In the genomic region with DNA sequence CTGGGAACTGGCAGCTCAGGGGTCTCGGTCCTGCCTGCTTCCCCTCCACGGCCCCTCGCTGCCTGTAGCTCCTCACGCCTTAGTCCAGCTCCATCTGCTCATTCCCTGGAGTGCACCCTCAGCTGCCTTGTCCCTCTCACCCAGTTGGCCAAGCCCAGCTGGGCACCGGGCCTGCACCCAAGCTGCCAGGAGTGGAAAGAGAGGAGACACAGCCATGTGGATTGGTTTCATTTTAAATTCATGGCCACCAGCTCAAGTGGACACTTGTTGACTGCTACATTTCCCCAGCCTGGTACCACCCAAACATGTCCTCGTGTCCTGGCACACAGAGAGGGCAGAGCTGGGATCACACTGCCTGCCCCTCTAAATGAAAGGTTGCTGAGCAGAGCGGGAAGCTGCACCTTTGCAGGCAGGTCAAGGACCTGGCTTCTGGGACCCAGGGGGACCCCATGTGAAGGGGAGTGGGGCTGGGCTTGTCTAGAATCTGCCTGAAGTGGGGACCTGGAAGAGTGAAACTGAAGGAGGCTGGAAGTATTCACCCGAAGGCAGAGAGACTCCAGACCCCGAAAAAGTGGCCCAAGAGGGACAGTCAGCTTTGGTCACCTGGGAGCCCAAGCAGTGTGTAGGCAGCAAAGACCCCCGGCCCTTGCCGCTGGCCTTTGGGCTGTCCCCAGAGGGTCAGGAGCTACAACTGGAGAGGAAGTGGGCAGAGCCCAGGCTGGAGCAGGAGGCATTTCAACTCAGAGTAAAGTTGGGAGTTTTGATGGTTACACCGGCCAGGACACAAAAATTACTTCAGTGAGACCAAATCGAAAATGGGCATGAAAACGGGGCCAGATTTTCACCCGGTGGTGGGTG, we compare ENCODE assay signal across 14 cellular contexts. TPM values are rescaled to one million over a fixed set of nuclear protein-coding genes. Genes with fewer than 3 reads are reported as not detected.
DNase-seq lines count a peak whose midpoint lies in the region; ATAC-seq and TF ChIP-seq lines count a peak whose summit lies in the region.
"Had no signal": no experiment of that assay in that cellular context is flagged by ENCODE, and none has a peak within 500 bp of the region (broad histone marks: within the 10 kb centered on the region; RNA-seq: fewer than 3 reads in every experiment).

No MANE protein-coding gene starts in this region.

- H2AFZ ChIP-seq in neural cell (ENCODE audit: low read depth, low read length), result no peak overlapping the region

- POLR2A ChIA-PET in RWPE1 (lab: Yijun Ruan, JAX; ENCODE audit: low non-redundant PET), result no interaction called here
- POLR2A ChIA-PET in CD8-positive, alpha-beta memory T cell (lab: Charles Lee), result no interaction called here

- ATAC-seq in Right ventricle myocardium superior (ENCODE audit: poor library complexity) (peak; percentile 82), HG03025 (IDR thresholded peaks at IDR 0.05; ENCODE audit: low FRiP score, unreplicated experiment) (no peak), HG02678 (IDR thresholded peaks at IDR 0.05; ENCODE audit: unreplicated experiment) (no peak)
- ATAC-seq: GM12878 had no signal

- H3K9me3 Mint-ChIP-seq in CD8-positive, alpha-beta memory T cell, result no peaks in the 10 kb centered on the region
- H3K9me3 Mint-ChIP-seq: activated B cell treated with CpG ODN at 0.5 μM for 24 hours, memory B cell had no signal

- no peaks in the 10 kb centered on the region for H3K9me2 ChIP-seq in neural cell (ENCODE audit: insufficient read depth, low read length)

- H3K27ac ChIP-seq in RWPE1 (peak overlapping the region; percentile 56; the same call in 1 of the 2 replicates), neural cell (ENCODE audit: low read length) (no peak overlapping the region), thyroid gland (peak overlapping the region; percentile 84 to 92 (median 90))
- no peak overlapping the region for H3K27ac ChIP-seq in CD8-positive, alpha-beta memory T cell (ENCODE audit: low read depth, low read length)
- H3K27ac ChIP-seq: SJSA1 had no signal

- 46% methylated on average over 15 of the region's 15 CpGs for WGBS in thyroid gland, 2 donors

- CTCF ChIA-PET in RWPE1 (lab: Yijun Ruan, JAX), result interaction anchor here (0.6 to 2.4 kb wide), 2 partner anchors 26 to 113 kb away, joined by 4 to 12 read pairs; no protein-coding TSS in a partner anchor
- CTCF ChIA-PET in CD8-positive, alpha-beta memory T cell (lab: Charles Lee), result no interaction called here

- H3K36me3 ChIP-seq in neural cell (ENCODE audit: insufficient read depth, low read length), result no peaks in the 10 kb centered on the region
- no peaks in the 10 kb centered on the region for H3K36me3 ChIP-seq in thyroid gland
- no peaks in the 10 kb centered on the region for H3K36me3 ChIP-seq in CD8-positive, alpha-beta memory T cell (ENCODE audit: insufficient read depth, low read length)
- H3K36me3 ChIP-seq: SJSA1 had no signal

- no peak overlapping the region for H3K4me3 Mint-ChIP-seq in CD8-positive, alpha-beta memory T cell
- H3K4me3 Mint-ChIP-seq: activated B cell treated with CpG ODN at 0.5 μM for 24 hours, memory B cell had no signal

- H3K4me1 Mint-ChIP-seq in CD8-positive, alpha-beta memory T cell, result peaks cover 0 to 6% (median 4%) of the 10 kb centered on the region in 3 donors
- H3K4me1 Mint-ChIP-seq: activated B cell treated with CpG ODN at 0.5 μM for 24 hours had no signal

- no peaks in the 10 kb centered on the region for H3K79me2 ChIP-seq in neural cell (replicated peaks; ENCODE audit: insufficient read depth, low read length)

- H4K20me1 ChIP-seq in neural cell (ENCODE audit: insufficient read depth), result no peaks in the 10 kb centered on the region

- no peak overlapping the region for H3K9ac ChIP-seq in neural cell (ENCODE audit: low read length)

- no peaks in the 10 kb centered on the region for H3K36me3 Mint-ChIP-seq in CD8-positive, alpha-beta memory T cell
- H3K36me3 Mint-ChIP-seq: memory B cell had no signal

- H3K4me1 ChIP-seq in thyroid gland, result peaks cover 25 to 39% of the 10 kb centered on the region in 2 donors
- H3K4me1 ChIP-seq in CD8-positive, alpha-beta memory T cell (ENCODE audit: insufficient read depth, low read length), result no peaks in the 10 kb centered on the region

- no peak overlapping the region for H3K4me2 ChIP-seq in neural cell (ENCODE audit: low read length)

- no peak for TF ChIP-seq POLR2A in thyroid gland (IDR thresholded peaks at IDR 0.05)

- intact Hi-C loops in Right ventricle myocardium superior (cut with DNase I) (no loop called here), thyroid gland (cut with DNase I) (no loop called here)

- TF ChIP-seq CTCF in RWPE1 (conservative IDR thresholded peaks at IDR 0.05; ENCODE audit: low read depth) (no peak), neural cell (IDR thresholded peaks at IDR 0.05; ENCODE audit: poor library complexity, severe bottlenecking) (no peak), thyroid gland (IDR thresholded peaks at IDR 0.05) (no peak)

- H3K27me3 Mint-ChIP-seq in CD8-positive, alpha-beta memory T cell, result peaks cover 4% of the 10 kb centered on the region in 2 donors

- no peak overlapping the region for H3K27ac Mint-ChIP-seq in CD8-positive, alpha-beta memory T cell
- H3K27ac Mint-ChIP-seq: activated B cell treated with CpG ODN at 0.5 μM for 24 hours, memory B cell had no signal

- no peaks in the 10 kb centered on the region for H3F3A ChIP-seq in neural cell (ENCODE audit: insufficient read depth, low read length, poor library complexity, severe bottlenecking)

- DNase-seq in RWPE1 (ENCODE audit: low spot score), result no peak
- peak; percentile 79 for DNase-seq in Right ventricle myocardium superior
- peak; percentile 79 to 84 for DNase-seq in thyroid gland
- DNase-seq in CD8-positive, alpha-beta memory T cell, result no peak
- no peak for DNase-seq in amniotic stem cell (lab: John Stamatoyannopoulos, UW)
- DNase-seq: activated B cell treated with CpG ODN at 0.5 μM for 24 hours, NCI-H524 treated with DMSO at 0.1 percent for 48 hours had no signal

- H3K27me3 ChIP-seq in neural cell (ENCODE audit: insufficient read depth, low read depth, low read length) (no peaks in the 10 kb centered on the region), thyroid gland (no peaks in the 10 kb centered on the region)
- H3K27me3 ChIP-seq in CD8-positive, alpha-beta memory T cell (ENCODE audit: insufficient read depth, low read length, poor library complexity, severe bottlenecking), result no peaks in the 10 kb centered on the region
- H3K27me3 ChIP-seq: SJSA1 had no signal

- TF ChIP-seq EP300 in neural cell (conservative IDR thresholded peaks at IDR 0.05; ENCODE audit: poor library complexity, severe bottlenecking), result no peak

- no peaks in the 10 kb centered on the region for H3K9me3 ChIP-seq in neural cell (ENCODE audit: low read length)
- no peaks in the 10 kb centered on the region for H3K9me3 ChIP-seq in thyroid gland
- no peaks in the 10 kb centered on the region for H3K9me3 ChIP-seq in CD8-positive, alpha-beta memory T cell (ENCODE audit: low read length)
- H3K9me3 ChIP-seq: SJSA1 had no signal

- H3K4me3 ChIP-seq in neural cell (ENCODE audit: low read length) (peak overlapping the region; percentile 12), thyroid gland (replicated peaks in 1 of 3) (no peak overlapping the region)
- no peak overlapping the region for H3K4me3 ChIP-seq in CD8-positive, alpha-beta memory T cell (ENCODE audit: low read length)
- H3K4me3 ChIP-seq: GM12878, SJSA1, skin epidermis had no signal

- no peak for TF ChIP-seq RAD21 in neural cell (conservative IDR thresholded peaks at IDR 0.05)

TF ChIP-seq in neural cell, 6 proteins besides CTCF, POLR2A, EP300 and RAD21:
- TF ChIP-seq TAF1 (IDR thresholded peaks at IDR 0.05; ENCODE audit: low read depth), result no peak
- TF ChIP-seq SMC3 (conservative IDR thresholded peaks at IDR 0.05; ENCODE audit: poor library complexity), result no peak
- TF ChIP-seq REST (IDR thresholded peaks at IDR 0.05; ENCODE audit: borderline replicate concordance), result no peak
- no peak for TF ChIP-seq EZH2 (IDR thresholded peaks at IDR 0.05; ENCODE audit: borderline replicate concordance, insufficient read depth, low read length, poor library complexity, severe bottlenecking)
- no peak for TF ChIP-seq POLR2AphosphoS5 (IDR thresholded peaks at IDR 0.05)
- TF ChIP-seq MXI1 (conservative IDR thresholded peaks at IDR 0.05; ENCODE audit: poor library complexity, severe bottlenecking), result no peak

RNA-seq across cellular contexts. Expression of gene BNIP3, which starts 15.0 kb away (rescaled TPM):
- total RNA-seq in Right ventricle myocardium superior, result 158 TPM
- 77.1 and 95.9 TPM in 2 replicates for polyA plus RNA-seq in neural cell
- 32.4 and 35.1 TPM in 2 replicates for polyA minus RNA-seq in neural cell
- total RNA-seq in thyroid gland, result 100 to 1,000 TPM in 2 of 4 donors, 10 to 100 TPM in 2; 54.4 to 124 (median 90.2) TPM
- 10 to 100 TPM; 39.8 to 40.7 TPM for total RNA-seq in CD8-positive, alpha-beta memory T cell
- polyA plus RNA-seq in CD8-positive, alpha-beta memory T cell, result 26.3 TPM

Comparison
In these comparisons a context has a peak if more than half of its experiments do, and no peak if none do; other contexts are left out.
1. DNase-seq: peak in Right ventricle myocardium superior (single experiment) and thyroid gland (2 of 2); none in RWPE1 (single experiment), CD8-positive, alpha-beta memory T cell (0 of 5) and amniotic stem cell (single experiment).
2. H3K27ac ChIP-seq: peak in RWPE1 (single experiment) and thyroid gland (3 of 3); none in neural cell (single experiment) and CD8-positive, alpha-beta memory T cell (single experiment).